ENCODE assay signal across 27 cellular contexts in genomic region chr7:67604461-67605386, GRCh38.
"Had no signal": no experiment of that assay in that cellular context is flagged by ENCODE, and none has a peak within 500 bp of the region (broad histone marks: within the 10 kb centered on the region; RNA-seq: fewer than 3 reads in every experiment).

No MANE protein-coding gene starts in this region.

- H3K27me3 Mint-ChIP-seq: activated CD4-positive, alpha-beta T cell treated with anti-CD3 and anti-CD28 coated beads, Interleukin-2, amount 10 ng/mL, durations not matched to agents 24 days and 14 days; activated CD8-positive, alpha-beta memory T cell treated with anti-CD3 and anti-CD28 coated beads, Interleukin-2, amount 10 ng/mL, durations not matched to agents 7 days and 5 days; activated CD8-positive, alpha-beta T cell treated with anti-CD3 and anti-CD28 coated beads for 36 hours; activated naive CD8-positive, alpha-beta T cell treated with anti-CD3 and anti-CD28 coated beads, Interleukin-2, amount 50 U/mL, for 24 hours had no signal

- H3K36me3 Mint-ChIP-seq: activated CD8-positive, alpha-beta memory T cell treated with anti-CD3 and anti-CD28 coated beads, Interleukin-2, amount 10 ng/mL, durations not matched to agents 7 days and 5 days; brain had no signal

- H3K36me3 ChIP-seq: esophagus muscularis mucosa, heart left ventricle, prostate gland, thoracic aorta, upper lobe of left lung had no signal

- H3K4me1 ChIP-seq: heart left ventricle, prostate gland, upper lobe of left lung had no signal

- H3K27ac ChIP-seq: esophagus muscularis mucosa, prostate gland, thoracic aorta, upper lobe of left lung, VCaP had no signal

- ATAC-seq: activated CD4-positive, CD25-positive, alpha-beta regulatory T cell treated with anti-CD3 and anti-CD28 coated beads, Interleukin-2, amount 50 U/mL, for 24 hours; activated CD8-positive, alpha-beta memory T cell treated with anti-CD3 and anti-CD28 coated beads, Interleukin-2, amount 10 ng/mL, durations not matched to agents 7 days and 5 days; activated CD8-positive, alpha-beta T cell treated with anti-CD3 and anti-CD28 coated beads for 36 hours; activated naive CD8-positive, alpha-beta T cell treated with anti-CD3 and anti-CD28 coated beads, Interleukin-2, amount 50 U/mL, for 24 hours; heart left ventricle; left colon; naive thymus-derived CD4-positive, alpha-beta T cell had no signal

- DNase-seq: activated CD4-positive, alpha-beta T cell treated with anti-CD3 and anti-CD28 coated beads, Interleukin-2, amount 10 ng/mL, durations not matched to agents 24 days and 14 days; activated CD8-positive, alpha-beta memory T cell treated with anti-CD3 and anti-CD28 coated beads, Interleukin-2, amount 10 ng/mL, durations not matched to agents 7 days and 5 days; activated CD8-positive, alpha-beta T cell treated with anti-CD3 and anti-CD28 coated beads for 36 hours; activated gamma-delta T cell; activated naive CD4-positive, alpha-beta T cell treated with anti-CD3 and anti-CD28 coated beads, Interleukin-2, amount 50 U/mL, for 16 hours; activated naive CD8-positive, alpha-beta T cell treated with anti-CD3 and anti-CD28 coated beads, Interleukin-2, amount 50 U/mL, for 24 hours; anterior cingulate cortex; central memory CD4-positive, alpha-beta T cell; effector memory CD4-positive, alpha-beta T cell; heart left ventricle; left colon; naive thymus-derived CD4-positive, alpha-beta T cell; stimulated activated CD4-positive, alpha-beta T cell treated with anti-CD3 and anti-CD28 coated beads, Interleukin-4, amount 100 ng/mL, for 1 hour; stimulated activated naive CD4-positive, alpha-beta T cell treated with Interleukin-2 at 50 U/mL for 16 hours; upper lobe of left lung had no signal

- FAIRE-seq: colon, endothelial cell of umbilical vein, frontal cortex, islet of Langerhans had no signal

- H3K4me3 ChIP-seq: esophagus muscularis mucosa, heart left ventricle, lung, prostate gland, thoracic aorta, upper lobe of left lung had no signal

- H3K9me3 ChIP-seq: prostate gland, thoracic aorta had no signal

- H3K27ac Mint-ChIP-seq: activated CD4-positive, alpha-beta T cell treated with anti-CD3 and anti-CD28 coated beads, Interleukin-2, amount 10 ng/mL, durations not matched to agents 24 days and 14 days; activated CD8-positive, alpha-beta memory T cell treated with anti-CD3 and anti-CD28 coated beads, Interleukin-2, amount 10 ng/mL, durations not matched to agents 7 days and 5 days; activated CD8-positive, alpha-beta T cell treated with anti-CD3 and anti-CD28 coated beads for 36 hours; activated naive CD8-positive, alpha-beta T cell treated with anti-CD3 and anti-CD28 coated beads, Interleukin-2, amount 50 U/mL, for 24 hours; activated T-helper 1 cell treated with anti-CD3 and anti-CD28 coated beads, Interleukin-12 subunit alpha, Interleukin-12 subunit beta, Interleukin-2, Interleukin-4 antibody, amounts not matched to agents 30 ng/mL and 10 ng/mL and 1 ng/mL, durations not matched to agents 14 hours and 24 hours and 36 hours; brain; naive thymus-derived CD4-positive, alpha-beta T cell had no signal

- H3K4me3 Mint-ChIP-seq: activated CD4-positive, alpha-beta T cell treated with anti-CD3 and anti-CD28 coated beads, Interleukin-2, amount 10 ng/mL, durations not matched to agents 24 days and 14 days; activated CD8-positive, alpha-beta memory T cell treated with anti-CD3 and anti-CD28 coated beads, Interleukin-2, amount 10 ng/mL, durations not matched to agents 7 days and 5 days; activated CD8-positive, alpha-beta T cell treated with anti-CD3 and anti-CD28 coated beads for 36 hours; activated naive CD8-positive, alpha-beta T cell treated with anti-CD3 and anti-CD28 coated beads, Interleukin-2, amount 50 U/mL, for 24 hours; activated T-helper 1 cell treated with anti-CD3 and anti-CD28 coated beads, Interleukin-12 subunit alpha, Interleukin-12 subunit beta, Interleukin-2, Interleukin-4 antibody, amounts not matched to agents 30 ng/mL and 10 ng/mL and 1 ng/mL, durations not matched to agents 14 hours and 24 hours and 36 hours; brain; naive thymus-derived CD4-positive, alpha-beta T cell had no signal

- H3K4me1 Mint-ChIP-seq: activated CD4-positive, alpha-beta T cell treated with anti-CD3 and anti-CD28 coated beads, Interleukin-2, amount 10 ng/mL, durations not matched to agents 24 days and 14 days; activated CD8-positive, alpha-beta memory T cell treated with anti-CD3 and anti-CD28 coated beads, Interleukin-2, amount 10 ng/mL, durations not matched to agents 7 days and 5 days; activated naive CD8-positive, alpha-beta T cell treated with anti-CD3 and anti-CD28 coated beads, Interleukin-2, amount 50 U/mL, for 24 hours; naive thymus-derived CD4-positive, alpha-beta T cell had no signal
